Comparison of ENCODE assay signal across 11 cellular contexts in genomic region chr10:79267449-79267848, GRCh38.
DNase-seq lines count a peak whose midpoint lies in the region; ATAC-seq, FAIRE-seq and TF ChIP-seq lines count a peak whose summit lies in the region.
"Had no signal": no experiment of that assay in that cellular context is flagged by ENCODE, and none has a peak within 500 bp of the region (broad histone marks: within the 10 kb centered on the region; RNA-seq: fewer than 3 reads in every experiment).

No MANE protein-coding gene starts in this region.

- peak; percentile 24 for TF ChIP-seq CTCF in GM13976 (IDR thresholded peaks at IDR 0.05; ENCODE audit: borderline replicate concordance, control extremely low read depth, extremely low read depth, insufficient read depth, missing control alignments)
- TF ChIP-seq CTCF in WERI-Rb-1 (IDR thresholded peaks at IDR 0.05; ENCODE audit: low read depth, low read length): peak; percentile 26; the same call in 1 of the 2 replicates
- TF ChIP-seq CTCF in stomach (IDR thresholded peaks at IDR 0.05): no peak
- TF ChIP-seq CTCF in omental fat pad (IDR thresholded peaks at IDR 0.05): no peak
- TF ChIP-seq CTCF in pancreas (IDR thresholded peaks at IDR 0.05): no peak

- H3K4me1 ChIP-seq in stomach (peaks cover 71 to 100% (median 91%) of the 10 kb centered on the region in 4 donors), pancreas (peaks cover 0 to 7% (median 0%) of the 10 kb centered on the region in 3 donors)

- H3K4me3 Mint-ChIP-seq in immature natural killer cell: peak overlapping the region; percentile 58 to 74 (median 64)

- H3K27me3 ChIP-seq in WERI-Rb-1 (ENCODE audit: insufficient read depth, low read depth, severe bottlenecking): no peaks in the 10 kb centered on the region
- H3K27me3 ChIP-seq in stomach: no peaks in the 10 kb centered on the region
- H3K27me3 ChIP-seq in pancreas: no peaks in the 10 kb centered on the region
- H3K27me3 ChIP-seq: thyroid gland had no signal

- H3K27ac Mint-ChIP-seq in immature natural killer cell: peak overlapping the region; percentile 84 to 94 (median 91)

- no peak for ATAC-seq in GM18511 (IDR thresholded peaks at IDR 0.05; ENCODE audit: unreplicated experiment)
- ATAC-seq in omental fat pad (ENCODE audit: low FRiP score): no peak
- ATAC-seq in pancreas: no peak

- H3K4me3 ChIP-seq in WERI-Rb-1 (ENCODE audit: low read depth, low read length): no peak overlapping the region
- H3K4me3 ChIP-seq in stomach: no peak overlapping the region
- no peak overlapping the region for H3K4me3 ChIP-seq in pancreas
- H3K4me3 ChIP-seq: thyroid gland had no signal

- peaks cover 0 to 8% (median 4%) of the 10 kb centered on the region in 3 donors for H3K27me3 Mint-ChIP-seq in immature natural killer cell (ENCODE audit: low read depth in 3 of 3)

- H3K27ac ChIP-seq in WERI-Rb-1: no peak overlapping the region
- H3K27ac ChIP-seq in stomach: peak overlapping the region in 4 of 5 donors; percentile 76 to 89 (median 83)
- peak overlapping the region in 2 of 4 donors; percentile 59 to 61 for H3K27ac ChIP-seq in pancreas

- DNase-seq in GM13976 (ENCODE audit: low spot score): no peak
- no peak for DNase-seq in WERI-Rb-1
- DNase-seq in immature natural killer cell: no peak
- DNase-seq in stomach: no peak
- no peak for DNase-seq in omental fat pad (ENCODE audit: low spot score)
- DNase-seq in pancreas: no peak
- DNase-seq: aorta, KG1, small intestine, thyroid gland had no signal

- WGBS in stomach, 5 donors: 69 to 86% (median 78%) methylated on average over 2 of the region's 2 CpGs
- 74 to 88% methylated on average over 2 of the region's 2 CpGs for WGBS in pancreas, 2 donors

- peaks cover 87 to 95% of the 10 kb centered on the region in 2 donors for H3K4me1 Mint-ChIP-seq in immature natural killer cell

- H3K36me3 Mint-ChIP-seq in immature natural killer cell: peaks cover 0 to 3% (median 0%) of the 10 kb centered on the region in 3 donors

- H3K36me3 ChIP-seq in WERI-Rb-1 (peaks cover 11% of the 10 kb centered on the region), stomach (peaks cover 4 to 65% (median 21%) of the 10 kb centered on the region in 4 donors), pancreas (no peaks in the 10 kb centered on the region)
- H3K36me3 ChIP-seq: thyroid gland had no signal

- in situ Hi-C loops in GM13976 (cut with MboI; ENCODE audit: low sequenced_read_pairs, unreplicated experiment): no loop called here

- FAIRE-seq in pancreas (lab: Jason Lieb, UNC): no peak
- FAIRE-seq: small intestine had no signal

- intact Hi-C loops in stomach (cut with DNase I; ENCODE audit: low total_unique reads) (no loop called here), pancreas (cut with DNase I) (no loop called here)

- TF ChIP-seq EP300 in stomach (IDR thresholded peaks at IDR 0.05): no peak

- H3K9me3 ChIP-seq in WERI-Rb-1 (ENCODE audit: severe bottlenecking) (no peaks in the 10 kb centered on the region), stomach (no peaks in the 10 kb centered on the region), pancreas (no peaks in the 10 kb centered on the region)
- H3K9me3 ChIP-seq: thyroid gland had no signal

- H3K9me3 Mint-ChIP-seq in immature natural killer cell: no peaks in the 10 kb centered on the region

- TF ChIP-seq POLR2A in stomach (IDR thresholded peaks at IDR 0.05): no peak

Comparison
In these comparisons a context has a peak if more than half of its experiments do, and no peak if none do; other contexts are left out.
1. CTCF ChIP-seq: peak in GM13976 (single experiment) and WERI-Rb-1 (single experiment); none in stomach (0 of 7), omental fat pad (0 of 3) and pancreas (0 of 4).